16 cellular contexts compared by ENCODE assay signal in genomic region chr17:31594416-31594815, GRCh38.
DNase-seq lines count a peak whose midpoint lies in the region; ATAC-seq and TF ChIP-seq lines count a peak whose summit lies in the region.
"Had no signal": no experiment of that assay in that cellular context is flagged by ENCODE, and none has a peak within 500 bp of the region (broad histone marks: within the 10 kb centered on the region; RNA-seq: fewer than 3 reads in every experiment).

No MANE protein-coding gene starts in this region.

- no peaks in the 10 kb centered on the region for H3K9me3 ChIP-seq in BLaER1 treated with 17β-estradiol and CSF1 and Interleukin-3, amounts not matched to agents 10 nM and 100 nM (replicated peaks in 1 of 11)
- H3K9me3 ChIP-seq in SJCRH30 (replicated peaks) (0 out of 2 replicates have a peak, but pooled peaks cover 4% of the 10 kb centered on the region), fibroblast of lung (ENCODE audit: control insufficient read depth, insufficient read depth, low read depth, low read length) (no peaks in the 10 kb centered on the region), ovary (no peaks in the 10 kb centered on the region), transverse colon (no peaks in the 10 kb centered on the region)

- no peak for TF ChIP-seq POLR2A in ovary (IDR thresholded peaks at IDR 0.05)
- no peak for TF ChIP-seq POLR2A in transverse colon (IDR thresholded peaks at IDR 0.05)

- H4K20me1 ChIP-seq in BLaER1 treated with 17β-estradiol and CSF1 and Interleukin-3, amounts not matched to agents 10 nM and 100 nM, result no peaks in the 10 kb centered on the region
- H4K20me1 ChIP-seq in fibroblast of lung (ENCODE audit: control insufficient read depth, extremely low read depth, insufficient read depth, low read length), result no peaks in the 10 kb centered on the region

- H3K9ac ChIP-seq in BLaER1 treated with 17β-estradiol and CSF1 and Interleukin-3, amounts not matched to agents 10 nM and 100 nM, result no peak overlapping the region
- H3K9ac ChIP-seq in fibroblast of lung (ENCODE audit: insufficient read depth, low read length), result no peak overlapping the region

- no peak for TF ChIP-seq CTCF in fibroblast of lung (conservative IDR thresholded peaks at IDR 0.05 in 1 of 2, IDR thresholded peaks at IDR 0.05 in 1 of 2; ENCODE audit: low read depth in 1 of 2, low read length in 2 of 2)
- no peak for TF ChIP-seq CTCF in ovary (IDR thresholded peaks at IDR 0.05)
- TF ChIP-seq CTCF in transverse colon (IDR thresholded peaks at IDR 0.05), result no peak

- no peak for TF ChIP-seq EP300 in ovary (IDR thresholded peaks at IDR 0.05)
- TF ChIP-seq EP300 in transverse colon (IDR thresholded peaks at IDR 0.05; ENCODE audit: low read depth), result no peak

- intact Hi-C loops in ovary (cut with DNase I) (no loop called here), transverse colon (cut with DNase I; ENCODE audit: low total_unique reads) (no loop called here)

- H3K27ac ChIP-seq in BLaER1 treated with 17β-estradiol and CSF1 and Interleukin-3, amounts not matched to agents 10 nM and 100 nM, result no peak overlapping the region
- H3K27ac ChIP-seq in SJCRH30, result peak overlapping the region; percentile 41
- H3K27ac ChIP-seq in fibroblast of lung (ENCODE audit: insufficient read depth, low read length), result peak overlapping the region; percentile 55
- H3K27ac ChIP-seq in skin epidermis, result peak overlapping the region in 12 of 21 experiments; percentile 16 to 83 (median 46)
- H3K27ac ChIP-seq in ovary, result no peak overlapping the region
- H3K27ac ChIP-seq in transverse colon, result no peak overlapping the region

- H2AFZ ChIP-seq in fibroblast of lung (ENCODE audit: low read length), result no peak overlapping the region

- in situ Hi-C loops in transverse colon (cut with MboI; ENCODE audit: low pct_ligation_motif_present in 1 of 4, low pct_unique_long_range_greater_than_20kb in 1 of 4, low sequenced_read_pairs in 3 of 4), result no loop called here

- H3K27me3 ChIP-seq in BLaER1 treated with 17β-estradiol and CSF1 and Interleukin-3, amounts not matched to agents 10 nM and 100 nM, result no peaks in the 10 kb centered on the region
- H3K27me3 ChIP-seq in SJCRH30 (no peaks in the 10 kb centered on the region), fibroblast of lung (ENCODE audit: control insufficient read depth, insufficient read depth, low read length) (no peaks in the 10 kb centered on the region), ovary (no peaks in the 10 kb centered on the region), transverse colon (no peaks in the 10 kb centered on the region)

- 94 to 96% (median 95%) methylated on average over 3 of the region's 3 CpGs for WGBS in ovary, 3 donors
- WGBS in transverse colon (ENCODE audit: low coverage in 1 of 2), 2 donors, result 94 to 97% methylated on average over 3 of the region's 3 CpGs

- ATAC-seq in HG02970 (IDR thresholded peaks at IDR 0.05; ENCODE audit: low FRiP score, unreplicated experiment), result no peak

- DNase-seq in SJCRH30, result no peak
- DNase-seq in fibroblast of lung (ENCODE audit: low read depth in 2 of 2), result no peak
- no peak for DNase-seq in ovary
- DNase-seq in transverse colon, result no peak
- DNase-seq in SHP77 treated with DMSO at 0.1 percent for 48 hours (lab: John Stamatoyannopoulos, UW), result no peak
- DNase-seq: activated B cell treated with CpG ODN at 0.5 μM for 24 hours; activated CD4-positive, alpha-beta memory T cell treated with anti-CD3 and anti-CD28 coated beads, Interleukin-2, amount 10 ng/mL, durations not matched to agents 7 days and 5 days; activated T-cell treated with anti-CD3 and anti-CD28 coated beads for 4 hours; CD4-positive, alpha-beta T cell; erythroblast; GOT3; NCI-H1417 treated with DMSO at 0.1 percent for 48 hours; retina had no signal

- peaks cover 52 to 63% (median 59%) of the 10 kb centered on the region in 10 experiments for H3K4me1 ChIP-seq in BLaER1 treated with 17β-estradiol and CSF1 and Interleukin-3, amounts not matched to agents 10 nM and 100 nM
- H3K4me1 ChIP-seq in SJCRH30, result peaks cover 36% of the 10 kb centered on the region
- H3K4me1 ChIP-seq in fibroblast of lung (ENCODE audit: control insufficient read depth, extremely low read depth, insufficient read depth, low read length), result peaks cover 37% of the 10 kb centered on the region
- H3K4me1 ChIP-seq in ovary (ENCODE audit: insufficient read depth), result no peaks in the 10 kb centered on the region
- peaks cover 0 to 9% (median 5%) of the 10 kb centered on the region in 4 donors for H3K4me1 ChIP-seq in transverse colon

- peak overlapping the region in 10 of 11 experiments; percentile 13 to 95 (median 86); a peak in 14 of 22 replicates for H3K4me2 ChIP-seq in BLaER1 treated with 17β-estradiol and CSF1 and Interleukin-3, amounts not matched to agents 10 nM and 100 nM
- H3K4me2 ChIP-seq in fibroblast of lung (ENCODE audit: extremely low read depth, insufficient read depth, low read length), result no peak overlapping the region

- H3K36me3 ChIP-seq in BLaER1 treated with 17β-estradiol and CSF1 and Interleukin-3, amounts not matched to agents 10 nM and 100 nM, result peaks cover 0 to 11% (median 0%) of the 10 kb centered on the region in 11 experiments; a peak in 1 of 22 replicates
- H3K36me3 ChIP-seq in SJCRH30, result no peaks in the 10 kb centered on the region
- H3K36me3 ChIP-seq in fibroblast of lung (ENCODE audit: control insufficient read depth, insufficient read depth, low read length), result peaks cover 10% of the 10 kb centered on the region
- no peaks in the 10 kb centered on the region for H3K36me3 ChIP-seq in ovary
- H3K36me3 ChIP-seq in transverse colon, result no peaks in the 10 kb centered on the region

- H3K79me2 ChIP-seq in fibroblast of lung (ENCODE audit: control insufficient read depth, insufficient read depth, low read length), result no peaks in the 10 kb centered on the region

- H3K4me3 ChIP-seq in BLaER1 treated with 17β-estradiol and CSF1 and Interleukin-3, amounts not matched to agents 10 nM and 100 nM, result no peak overlapping the region
- H3K4me3 ChIP-seq in SJCRH30 (no peak overlapping the region), fibroblast of lung (replicated peaks in 1 of 4; ENCODE audit: control extremely low read depth in 1 of 4, insufficient read depth in 1 of 4, low read depth in 3 of 4, low read length in 4 of 4) (no peak overlapping the region), skin epidermis (no peak overlapping the region), ovary (no peak overlapping the region), transverse colon (no peak overlapping the region)

Comparison
In these comparisons a context has a peak if more than half of its experiments do, and no peak if none do; other contexts are left out.
1. H3K27ac ChIP-seq: peak in SJCRH30 (single experiment), fibroblast of lung (single experiment) and skin epidermis (12 of 21); none in BLaER1 treated with 17β-estradiol and CSF1 and Interleukin-3, amounts not matched to agents 10 nM and 100 nM (0 of 11), ovary (0 of 2) and transverse colon (0 of 4).